In genomic region chr20:46047821-46048220, GRCh38 we compare ENCODE assay signal across 34 cellular contexts. TPM values are rescaled to one million over a fixed set of nuclear protein-coding genes. Genes with fewer than 3 reads are reported as not detected.
"Had no signal": no experiment of that assay in that cellular context is flagged by ENCODE, and none has a peak within 500 bp of the region (broad histone marks: within the 10 kb centered on the region; RNA-seq: fewer than 3 reads in every experiment).

No MANE protein-coding gene starts in this region.

- H3K4me3 Mint-ChIP-seq: activated CD4-positive, alpha-beta memory T cell treated with anti-CD3 and anti-CD28 coated beads, Interleukin-2, amount 10 ng/mL, durations not matched to agents 7 days and 5 days; activated CD4-positive, alpha-beta T cell treated with anti-CD3 and anti-CD28 coated beads for 36 hours; activated CD4-positive, alpha-beta T cell treated with anti-CD3 and anti-CD28 coated beads, Interleukin-2, amount 10 ng/mL, durations not matched to agents 7 days and 5 days; activated CD8-positive, alpha-beta memory T cell treated with anti-CD3 and anti-CD28 coated beads, Interleukin-2, amount 10 ng/mL, durations not matched to agents 7 days and 5 days; activated CD8-positive, alpha-beta T cell treated with anti-CD3 and anti-CD28 coated beads, Interleukin-2, amount 10 ng/mL, durations not matched to agents 7 days and 5 days; activated naive CD4-positive, alpha-beta T cell treated with anti-CD3 and anti-CD28 coated beads, Interleukin-2, amount 10 ng/mL, durations not matched to agents 7 days and 5 days; activated naive CD4-positive, alpha-beta T cell treated with anti-CD3 and anti-CD28 coated beads, Interleukin-2, amount 50 U/mL, for 24 hours; activated naive CD8-positive, alpha-beta T cell; activated naive CD8-positive, alpha-beta T cell treated with anti-CD3 and anti-CD28 coated beads, Interleukin-2, amount 10 ng/mL, durations not matched to agents 7 days and 5 days; activated naive CD8-positive, alpha-beta T cell treated with anti-CD3 and anti-CD28 coated beads, Interleukin-2, amount 50 U/mL, for 24 hours; activated T-cell treated with anti-CD3 and anti-CD28 coated beads, Interleukin-2, amount 50 U/mL, for 24 hours; T-helper 1 cell treated with Interleukin-12 subunit alpha and Interleukin-12 subunit beta and Interleukin-4 antibody, amounts not matched to agents 30 μg/mL and 1 μg/mL, for 36 hours; T-helper 2 cell treated with Interferon-gamma antibody and Interleukin-4, amounts not matched to agents 5 μg/mL and 100 μg/mL, for 36 hours had no signal

- H3K27me3 Mint-ChIP-seq: activated CD4-positive, alpha-beta T cell treated with anti-CD3 and anti-CD28 coated beads, Interleukin-2, amount 10 ng/mL, durations not matched to agents 7 days and 5 days had no signal

- H3K9me3 ChIP-seq: body of pancreas, breast epithelium had no signal

- DNase-seq: activated CD4-positive, alpha-beta memory T cell treated with anti-CD3 and anti-CD28 coated beads, Interleukin-2, amount 10 ng/mL, durations not matched to agents 7 days and 5 days; activated CD4-positive, alpha-beta T cell treated with anti-CD3 and anti-CD28 coated beads for 1 hour; activated CD4-positive, alpha-beta T cell treated with anti-CD3 and anti-CD28 coated beads for 36 hours; activated CD4-positive, alpha-beta T cell treated with anti-CD3 and anti-CD28 coated beads for 48 hours; activated CD4-positive, alpha-beta T cell treated with anti-CD3 and anti-CD28 coated beads, Interleukin-2, amount 10 ng/mL, durations not matched to agents 7 days and 5 days; activated CD4-positive, alpha-beta T cell treated with anti-CD3 and anti-CD28 coated beads, Interleukin-2, amount 50 U/mL, for 48 hours; activated CD4-positive, CD25-positive, alpha-beta regulatory T cell; activated CD8-positive, alpha-beta memory T cell treated with anti-CD3 and anti-CD28 coated beads for 24 hours; activated CD8-positive, alpha-beta memory T cell treated with anti-CD3 and anti-CD28 coated beads, Interleukin-2, amount 10 ng/mL, durations not matched to agents 7 days and 5 days; activated CD8-positive, alpha-beta memory T cell treated with anti-CD3 and anti-CD28 coated beads, Interleukin-2, amount 50 U/mL, for 48 hours; activated CD8-positive, alpha-beta T cell treated with anti-CD3 and anti-CD28 coated beads, Interleukin-2, amount 10 ng/mL, durations not matched to agents 7 days and 5 days; activated gamma-delta T cell; activated naive CD4-positive, alpha-beta T cell treated with anti-CD3 and anti-CD28 coated beads, Interleukin-2, amount 10 ng/mL, durations not matched to agents 7 days and 5 days; activated naive CD4-positive, alpha-beta T cell treated with Interleukin-2 at 50 U/mL for 16 hours; activated naive CD8-positive, alpha-beta T cell treated with anti-CD3 and anti-CD28 coated beads, Interleukin-2, amount 10 ng/mL, durations not matched to agents 7 days and 5 days; activated naive CD8-positive, alpha-beta T cell treated with anti-CD3 and anti-CD28 coated beads, Interleukin-2, amount 50 U/mL, for 24 hours; activated T-cell treated with anti-CD3 and anti-CD28 coated beads, Interleukin-2, amount 50 U/mL, for 24 hours; activated T-cell treated with anti-CD3 and anti-CD28 coated beads, Interleukin-2, amount 50 U/mL, for 48 hours; amygdala; body of pancreas; brain microvascular endothelial cell; central memory CD4-positive, alpha-beta T cell; T-helper 1 cell; T-helper 2 cell; T-helper 9 cell had no signal

- ATAC-seq: activated CD4-positive, alpha-beta T cell treated with anti-CD3 and anti-CD28 coated beads for 36 hours; activated CD4-positive, CD25-positive, alpha-beta regulatory T cell treated with anti-CD3 and anti-CD28 coated beads, Interleukin-2, amount 50 U/mL, for 24 hours; activated CD8-positive, alpha-beta memory T cell treated with anti-CD3 and anti-CD28 coated beads, Interleukin-2, amount 10 ng/mL, durations not matched to agents 7 days and 5 days; activated CD8-positive, alpha-beta T cell treated with anti-CD3 and anti-CD28 coated beads, Interleukin-2, amount 10 ng/mL, durations not matched to agents 7 days and 5 days; activated naive CD8-positive, alpha-beta T cell treated with anti-CD3 and anti-CD28 coated beads, Interleukin-2, amount 50 U/mL, for 24 hours; body of pancreas had no signal

- H3K4me1 ChIP-seq: body of pancreas, breast epithelium had no signal

- H3K9me3 Mint-ChIP-seq: activated CD4-positive, alpha-beta memory T cell treated with anti-CD3 and anti-CD28 coated beads, Interleukin-2, amount 10 ng/mL, durations not matched to agents 7 days and 5 days; activated CD4-positive, alpha-beta T cell treated with anti-CD3 and anti-CD28 coated beads, Interleukin-2, amount 10 ng/mL, durations not matched to agents 7 days and 5 days; activated naive CD4-positive, alpha-beta T cell treated with anti-CD3 and anti-CD28 coated beads, Interleukin-2, amount 10 ng/mL, durations not matched to agents 7 days and 5 days; activated naive CD4-positive, alpha-beta T cell treated with anti-CD3 and anti-CD28 coated beads, Interleukin-2, amount 50 U/mL, for 24 hours; activated naive CD8-positive, alpha-beta T cell treated with anti-CD3 and anti-CD28 coated beads, Interleukin-2, amount 10 ng/mL, durations not matched to agents 7 days and 5 days; activated naive CD8-positive, alpha-beta T cell treated with anti-CD3 and anti-CD28 coated beads, Interleukin-2, amount 50 U/mL, for 24 hours; activated T-cell treated with anti-CD3 and anti-CD28 coated beads, Interleukin-2, amount 50 U/mL, for 24 hours; activated T-helper 2 cell treated with anti-CD3 and anti-CD28 coated beads, Interferon-gamma antibody, Interleukin-2, Interleukin-4, amounts not matched to agents 10 μg/mL and 5 μg/mL and 100 μg/mL, durations not matched to agents 14 hours and 24 hours and 36 hours; T-helper 1 cell treated with Interleukin-12 subunit alpha and Interleukin-12 subunit beta and Interleukin-4 antibody, amounts not matched to agents 30 μg/mL and 1 μg/mL, for 36 hours; T-helper 2 cell treated with Interferon-gamma antibody and Interleukin-4, amounts not matched to agents 5 μg/mL and 100 μg/mL, for 36 hours had no signal

- H3K4me1 Mint-ChIP-seq: activated CD4-positive, alpha-beta memory T cell treated with anti-CD3 and anti-CD28 coated beads, Interleukin-2, amount 10 ng/mL, durations not matched to agents 7 days and 5 days; activated CD4-positive, alpha-beta T cell treated with anti-CD3 and anti-CD28 coated beads for 36 hours; activated CD4-positive, alpha-beta T cell treated with anti-CD3 and anti-CD28 coated beads, Interleukin-2, amount 10 ng/mL, durations not matched to agents 7 days and 5 days; activated CD8-positive, alpha-beta memory T cell treated with anti-CD3 and anti-CD28 coated beads, Interleukin-2, amount 10 ng/mL, durations not matched to agents 7 days and 5 days; activated naive CD4-positive, alpha-beta T cell treated with anti-CD3 and anti-CD28 coated beads, Interleukin-2, amount 10 ng/mL, durations not matched to agents 7 days and 5 days; activated naive CD4-positive, alpha-beta T cell treated with anti-CD3 and anti-CD28 coated beads, Interleukin-2, amount 50 U/mL, for 24 hours; activated naive CD8-positive, alpha-beta T cell treated with anti-CD3 and anti-CD28 coated beads, Interleukin-2, amount 10 ng/mL, durations not matched to agents 7 days and 5 days; activated naive CD8-positive, alpha-beta T cell treated with anti-CD3 and anti-CD28 coated beads, Interleukin-2, amount 50 U/mL, for 24 hours had no signal

- H3K4me3 ChIP-seq: body of pancreas, breast epithelium had no signal

- H3K27me3 ChIP-seq: body of pancreas, brain microvascular endothelial cell had no signal

- H3K27ac ChIP-seq: body of pancreas, brain microvascular endothelial cell, breast epithelium, VCaP had no signal

- H3K36me3 Mint-ChIP-seq: activated CD8-positive, alpha-beta memory T cell treated with anti-CD3 and anti-CD28 coated beads, Interleukin-2, amount 10 ng/mL, durations not matched to agents 7 days and 5 days; activated naive CD4-positive, alpha-beta T cell treated with anti-CD3 and anti-CD28 coated beads, Interleukin-2, amount 10 ng/mL, durations not matched to agents 7 days and 5 days; activated naive CD4-positive, alpha-beta T cell treated with anti-CD3 and anti-CD28 coated beads, Interleukin-2, amount 50 U/mL, for 24 hours; activated naive CD8-positive, alpha-beta T cell; activated naive CD8-positive, alpha-beta T cell treated with anti-CD3 and anti-CD28 coated beads, Interleukin-2, amount 10 ng/mL, durations not matched to agents 7 days and 5 days had no signal

- H3K36me3 ChIP-seq: brain microvascular endothelial cell, breast epithelium had no signal

- H3K27ac Mint-ChIP-seq: activated CD4-positive, alpha-beta memory T cell treated with anti-CD3 and anti-CD28 coated beads, Interleukin-2, amount 10 ng/mL, durations not matched to agents 7 days and 5 days; activated CD4-positive, alpha-beta T cell treated with anti-CD3 and anti-CD28 coated beads for 36 hours; activated CD4-positive, alpha-beta T cell treated with anti-CD3 and anti-CD28 coated beads, Interleukin-2, amount 10 ng/mL, durations not matched to agents 7 days and 5 days; activated CD8-positive, alpha-beta memory T cell treated with anti-CD3 and anti-CD28 coated beads, Interleukin-2, amount 10 ng/mL, durations not matched to agents 7 days and 5 days; activated CD8-positive, alpha-beta T cell treated with anti-CD3 and anti-CD28 coated beads, Interleukin-2, amount 10 ng/mL, durations not matched to agents 7 days and 5 days; activated naive CD4-positive, alpha-beta T cell treated with anti-CD3 and anti-CD28 coated beads, Interleukin-2, amount 10 ng/mL, durations not matched to agents 7 days and 5 days; activated naive CD4-positive, alpha-beta T cell treated with anti-CD3 and anti-CD28 coated beads, Interleukin-2, amount 50 U/mL, for 24 hours; activated naive CD8-positive, alpha-beta T cell; activated naive CD8-positive, alpha-beta T cell treated with anti-CD3 and anti-CD28 coated beads, Interleukin-2, amount 10 ng/mL, durations not matched to agents 7 days and 5 days; activated naive CD8-positive, alpha-beta T cell treated with anti-CD3 and anti-CD28 coated beads, Interleukin-2, amount 50 U/mL, for 24 hours; activated T-cell treated with anti-CD3 and anti-CD28 coated beads, Interleukin-2, amount 50 U/mL, for 24 hours; activated T-helper 2 cell treated with anti-CD3 and anti-CD28 coated beads, Interferon-gamma antibody, Interleukin-2, Interleukin-4, amounts not matched to agents 10 μg/mL and 5 μg/mL and 100 μg/mL, durations not matched to agents 14 hours and 24 hours and 36 hours; T-helper 1 cell treated with Interleukin-12 subunit alpha and Interleukin-12 subunit beta and Interleukin-4 antibody, amounts not matched to agents 30 μg/mL and 1 μg/mL, for 36 hours; T-helper 2 cell treated with Interferon-gamma antibody and Interleukin-4, amounts not matched to agents 5 μg/mL and 100 μg/mL, for 36 hours had no signal

RNA-seq across cellular contexts. Expression of gene SLC12A5, which starts 18.8 kb away (rescaled TPM):
- total RNA-seq: body of pancreas had no signal

RNA-seq across cellular contexts. Expression of gene MMP9, which starts 39.1 kb away (rescaled TPM):
- total RNA-seq: activated CD4-positive, alpha-beta T cell treated with anti-CD3 and anti-CD28 coated beads for 36 hours; activated CD4-positive, alpha-beta T cell treated with anti-CD3 and anti-CD28 coated beads, Interleukin-2, amount 10 ng/mL, durations not matched to agents 7 days and 5 days; activated CD8-positive, alpha-beta T cell treated with anti-CD3 and anti-CD28 coated beads, Interleukin-2, amount 10 ng/mL, durations not matched to agents 7 days and 5 days; activated T-helper 2 cell treated with anti-CD3 and anti-CD28 coated beads, Interferon-gamma antibody, Interleukin-2, Interleukin-4, amounts not matched to agents 10 μg/mL and 5 μg/mL and 100 μg/mL, durations not matched to agents 14 hours and 24 hours and 36 hours; cerebellum had no signal
